ENCODE assay signal across 21 cellular contexts in the genomic region with DNA sequence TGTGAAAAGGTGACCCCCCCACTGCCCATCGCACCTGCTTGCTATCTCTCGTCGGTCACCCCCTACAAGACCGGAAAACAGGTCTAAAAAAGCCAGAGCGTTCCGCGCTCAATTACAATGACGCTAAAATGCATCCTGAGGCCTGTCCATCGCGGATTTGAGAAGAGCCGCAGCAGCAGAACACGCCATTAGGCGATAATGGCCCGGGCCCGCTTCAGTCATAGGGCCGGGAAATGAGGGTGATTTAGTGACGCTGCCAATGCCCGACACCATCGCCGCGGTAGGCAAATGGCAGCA.
DNase-seq lines count a peak whose midpoint lies in the region.
"Had no signal": no experiment of that assay in that cellular context is flagged by ENCODE, and none has a peak within 500 bp of the region (broad histone marks: within the 10 kb centered on the region; RNA-seq: fewer than 3 reads in every experiment).

No MANE protein-coding gene starts in this region.

- peaks cover 11% of the 10 kb centered on the region for H3K4me1 Mint-ChIP-seq in activated T-helper 1 cell treated with anti-CD3 and anti-CD28 coated beads, Interleukin-12 subunit alpha, Interleukin-12 subunit beta, Interleukin-2, Interleukin-4 antibody, amounts not matched to agents 30 ng/mL and 10 ng/mL and 1 ng/mL, durations not matched to agents 14 hours and 24 hours and 36 hours (ENCODE audit: low read depth)

- no peak overlapping the region for H3K4me3 Mint-ChIP-seq in activated T-helper 1 cell treated with anti-CD3 and anti-CD28 coated beads, Interleukin-12 subunit alpha, Interleukin-12 subunit beta, Interleukin-2, Interleukin-4 antibody, amounts not matched to agents 30 ng/mL and 10 ng/mL and 1 ng/mL, durations not matched to agents 14 hours and 24 hours and 36 hours
- H3K4me3 Mint-ChIP-seq: B cell; CD14-positive monocyte; CD8-positive, alpha-beta memory T cell; H9 had no signal

- peaks cover 25% of the 10 kb centered on the region for H3K27me3 Mint-ChIP-seq in activated T-helper 1 cell treated with anti-CD3 and anti-CD28 coated beads, Interleukin-12 subunit alpha, Interleukin-12 subunit beta, Interleukin-2, Interleukin-4 antibody, amounts not matched to agents 30 ng/mL and 10 ng/mL and 1 ng/mL, durations not matched to agents 14 hours and 24 hours and 36 hours (ENCODE audit: insufficient read depth)

- intact Hi-C loops in activated T-helper 1 cell treated with anti-CD3 and anti-CD28 coated beads, Interleukin-12 subunit alpha, Interleukin-12 subunit beta, Interleukin-2, Interleukin-4 antibody, amounts not matched to agents 30 ng/mL and 10 ng/mL and 1 ng/mL, durations not matched to agents 14 hours and 24 hours and 36 hours (cut with micrococcal nuclease): loop anchor here (5.0 to 10.0 kb wide), 2 partner anchors 182 to 250 kb away; a partner anchor contains a TSS

- H3K36me3 Mint-ChIP-seq in activated T-helper 1 cell treated with anti-CD3 and anti-CD28 coated beads, Interleukin-12 subunit alpha, Interleukin-12 subunit beta, Interleukin-2, Interleukin-4 antibody, amounts not matched to agents 30 ng/mL and 10 ng/mL and 1 ng/mL, durations not matched to agents 14 hours and 24 hours and 36 hours (ENCODE audit: low read depth): no peaks in the 10 kb centered on the region
- H3K36me3 Mint-ChIP-seq: CD14-positive monocyte; CD8-positive, alpha-beta memory T cell had no signal

- DNase-seq in NCI-H2227 (lab: John Stamatoyannopoulos, UW; ENCODE audit: unreplicated experiment): peak; percentile 78
- peak; percentile 6 for DNase-seq in dermis blood vessel endothelial cell
- no peak for DNase-seq in activated T-helper 1 cell treated with anti-CD3 and anti-CD28 coated beads, Interleukin-12 subunit alpha, Interleukin-12 subunit beta, Interleukin-2, Interleukin-4 antibody, amounts not matched to agents 30 ng/mL and 10 ng/mL and 1 ng/mL, durations not matched to agents 14 hours and 24 hours and 36 hours (ENCODE audit: low spot score)
- no peak for DNase-seq in RKO (ENCODE audit: low spot score)
- no peak for DNase-seq in globus pallidus (ENCODE audit: low spot score)
- no peak for DNase-seq in HCEC 1CT
- DNase-seq: CD8-positive, alpha-beta memory T cell; DMS79 treated with DMSO at 0.1 percent for 48 hours; H9; Karpas-422; NCI-H1092; NCI-H1436; NCI-H187; NCI-H2081 treated with DMSO at 0.1 percent for 48 hours; NCI-H2171; NCI-H774; SK-N-SH; SW 1271 had no signal

- H3K9me3 Mint-ChIP-seq in activated T-helper 1 cell treated with anti-CD3 and anti-CD28 coated beads, Interleukin-12 subunit alpha, Interleukin-12 subunit beta, Interleukin-2, Interleukin-4 antibody, amounts not matched to agents 30 ng/mL and 10 ng/mL and 1 ng/mL, durations not matched to agents 14 hours and 24 hours and 36 hours: no peaks in the 10 kb centered on the region
- H3K9me3 Mint-ChIP-seq: CD8-positive, alpha-beta memory T cell; H9 had no signal

- no peaks in the 10 kb centered on the region for H3K27me3 ChIP-seq in layer of hippocampus (ENCODE audit: control insufficient read depth, insufficient read depth, low read length)

- H3K27ac ChIP-seq in layer of hippocampus (ENCODE audit: low read depth, low read length): peak overlapping the region; percentile 30

- no peak overlapping the region for H3K27ac Mint-ChIP-seq in activated T-helper 1 cell treated with anti-CD3 and anti-CD28 coated beads, Interleukin-12 subunit alpha, Interleukin-12 subunit beta, Interleukin-2, Interleukin-4 antibody, amounts not matched to agents 30 ng/mL and 10 ng/mL and 1 ng/mL, durations not matched to agents 14 hours and 24 hours and 36 hours
- H3K27ac Mint-ChIP-seq: B cell; CD14-positive monocyte; CD8-positive, alpha-beta memory T cell had no signal

Comparison
In these comparisons a context has a peak if more than half of its experiments do, and no peak if none do; other contexts are left out.
1. DNase-seq: peak in NCI-H2227 (single experiment) and dermis blood vessel endothelial cell (single experiment); none in activated T-helper 1 cell treated with anti-CD3 and anti-CD28 coated beads, Interleukin-12 subunit alpha, Interleukin-12 subunit beta, Interleukin-2, Interleukin-4 antibody, amounts not matched to agents 30 ng/mL and 10 ng/mL and 1 ng/mL, durations not matched to agents 14 hours and 24 hours and 36 hours (single experiment), RKO (single experiment), globus pallidus (single experiment) and HCEC 1CT (single experiment).